In the genomic region with DNA sequence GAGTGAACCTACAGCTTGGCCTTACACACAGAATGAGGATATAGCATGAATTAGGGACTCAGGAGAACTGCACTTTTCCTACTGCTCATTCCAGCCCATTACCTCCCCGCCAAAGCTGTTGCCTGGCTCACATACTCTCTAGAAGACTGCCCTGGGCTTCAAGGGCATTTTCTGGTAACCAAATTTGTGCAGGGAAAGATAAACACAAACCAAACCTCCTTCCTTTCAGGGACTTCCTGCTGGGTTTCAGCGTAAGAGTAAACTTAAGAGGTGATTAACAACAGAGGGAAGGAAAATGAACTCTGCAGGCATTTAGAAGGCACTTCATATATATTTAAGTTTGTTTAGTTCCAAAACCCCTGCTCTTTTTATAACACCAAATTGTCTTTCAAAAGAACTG, we compare ENCODE assay signal across 12 cellular contexts.
A peak's percentile ranks its signal among the peaks of the same experiment; 100 is the strongest.
DNase-seq lines count a peak whose midpoint lies in the region; ATAC-seq and TF ChIP-seq lines count a peak whose summit lies in the region.
"Had no signal": no experiment of that assay in that cellular context is flagged by ENCODE, and none has a peak within 500 bp of the region (broad histone marks: within the 10 kb centered on the region; RNA-seq: fewer than 3 reads in every experiment).

No MANE protein-coding gene starts in this region.

- H3K4me3 Mint-ChIP-seq in activated CD4-positive, alpha-beta memory T cell treated with anti-CD3 and anti-CD28 coated beads, Interleukin-2, amount 10 ng/mL, durations not matched to agents 7 days and 5 days, result no peak overlapping the region
- no peak overlapping the region for H3K4me3 Mint-ChIP-seq in activated CD4-positive, alpha-beta memory T cell treated with anti-CD3 and anti-CD28 coated beads for 36 hours
- H3K4me3 Mint-ChIP-seq: CD14-positive monocyte had no signal

- no peaks in the 10 kb centered on the region for H3K9me3 ChIP-seq in prostate gland

- no peaks in the 10 kb centered on the region for H3K9me3 Mint-ChIP-seq in activated CD4-positive, alpha-beta memory T cell treated with anti-CD3 and anti-CD28 coated beads, Interleukin-2, amount 10 ng/mL, durations not matched to agents 7 days and 5 days
- H3K9me3 Mint-ChIP-seq in activated CD4-positive, alpha-beta memory T cell treated with anti-CD3 and anti-CD28 coated beads for 36 hours, result no peaks in the 10 kb centered on the region
- H3K9me3 Mint-ChIP-seq: CD14-positive monocyte had no signal

- no peaks in the 10 kb centered on the region for H3K27me3 Mint-ChIP-seq in activated CD4-positive, alpha-beta memory T cell treated with anti-CD3 and anti-CD28 coated beads, Interleukin-2, amount 10 ng/mL, durations not matched to agents 7 days and 5 days
- H3K27me3 Mint-ChIP-seq in activated CD4-positive, alpha-beta memory T cell treated with anti-CD3 and anti-CD28 coated beads for 36 hours, result no peaks in the 10 kb centered on the region

- H3K4me1 Mint-ChIP-seq in activated CD4-positive, alpha-beta memory T cell treated with anti-CD3 and anti-CD28 coated beads, Interleukin-2, amount 10 ng/mL, durations not matched to agents 7 days and 5 days, result peaks cover 32% of the 10 kb centered on the region
- peaks cover 27% of the 10 kb centered on the region for H3K4me1 Mint-ChIP-seq in activated CD4-positive, alpha-beta memory T cell treated with anti-CD3 and anti-CD28 coated beads for 36 hours (ENCODE audit: low read depth)

- H3K27ac Mint-ChIP-seq in activated CD4-positive, alpha-beta memory T cell treated with anti-CD3 and anti-CD28 coated beads, Interleukin-2, amount 10 ng/mL, durations not matched to agents 7 days and 5 days, result peak overlapping the region; percentile 49
- H3K27ac Mint-ChIP-seq in activated CD4-positive, alpha-beta memory T cell treated with anti-CD3 and anti-CD28 coated beads for 36 hours, result no peak overlapping the region
- H3K27ac Mint-ChIP-seq: CD14-positive monocyte had no signal

- in situ Hi-C loops in astrocyte of the spinal cord (cut with HindIII; ENCODE audit: low sequenced_read_pairs), result no loop called here

- CTCF ChIA-PET in activated CD4-positive, alpha-beta memory T cell treated with anti-CD3 and anti-CD28 coated beads, Interleukin-2, amount 10 ng/mL, durations not matched to agents 7 days and 5 days (lab: Charles Lee), result interaction anchor here (0.8 to 3.3 kb wide), 4 partner anchors 99 to 449 kb away, joined by 3 to 10 read pairs (median 6); no protein-coding TSS in a partner anchor
- CTCF ChIA-PET in activated CD4-positive, alpha-beta memory T cell treated with anti-CD3 and anti-CD28 coated beads for 36 hours (lab: Charles Lee), result interaction anchor here (0.8 kb wide), 3 partner anchors 14 to 101 kb away, joined by 3 to 4 read pairs (median 3); no protein-coding TSS in a partner anchor

- TF ChIP-seq CTCF in astrocyte of the spinal cord (IDR thresholded peaks at IDR 0.05; ENCODE audit: low read depth, low read length) (no peak), prostate gland (IDR thresholded peaks at IDR 0.05) (no peak)

- H3K36me3 Mint-ChIP-seq in activated CD4-positive, alpha-beta memory T cell treated with anti-CD3 and anti-CD28 coated beads, Interleukin-2, amount 10 ng/mL, durations not matched to agents 7 days and 5 days (ENCODE audit: low read depth), result no peaks in the 10 kb centered on the region
- H3K36me3 Mint-ChIP-seq in activated CD4-positive, alpha-beta memory T cell treated with anti-CD3 and anti-CD28 coated beads for 36 hours, result no peaks in the 10 kb centered on the region

- TF ChIP-seq POLR2A in prostate gland (IDR thresholded peaks at IDR 0.05), result no peak

- H3K36me3 ChIP-seq in prostate gland, result no peaks in the 10 kb centered on the region

- H3K27ac ChIP-seq in prostate gland, result peak overlapping the region; percentile 10 to 26

- H3K27me3 ChIP-seq in prostate gland (replicated peaks; ENCODE audit: insufficient read depth), result no peaks in the 10 kb centered on the region

- intact Hi-C loops in activated CD4-positive, alpha-beta memory T cell treated with anti-CD3 and anti-CD28 coated beads for 36 hours (cut with micrococcal nuclease), result no loop called here
- intact Hi-C loops in prostate gland (cut with DNase I), result loop anchor here (10.0 kb wide), 1 partner anchor 466 kb away; no protein-coding TSS in a partner anchor

- WGBS in prostate gland, result 46% methylated on average over 2 of the region's 2 CpGs

- no peak for ATAC-seq in HG03196 (IDR thresholded peaks at IDR 0.05; ENCODE audit: unreplicated experiment)

- peaks cover 4% of the 10 kb centered on the region for H3K4me1 ChIP-seq in prostate gland (replicated peaks)

- no peak overlapping the region for H3K4me3 ChIP-seq in astrocyte of the spinal cord (ENCODE audit: low read depth, low read length)
- H3K4me3 ChIP-seq in prostate gland, result no peak overlapping the region

- POLR2A ChIA-PET in activated CD4-positive, alpha-beta memory T cell treated with anti-CD3 and anti-CD28 coated beads, Interleukin-2, amount 10 ng/mL, durations not matched to agents 7 days and 5 days (lab: Charles Lee), result interaction anchor here (1.2 to 1.5 kb wide), 2 partner anchors 99 to 398 kb away, joined by 3 read pairs; partner anchors contain the start of gene ZNF143
- POLR2A ChIA-PET in activated CD4-positive, alpha-beta memory T cell treated with anti-CD3 and anti-CD28 coated beads for 36 hours (lab: Charles Lee), result no interaction called here

- no peak for DNase-seq in activated CD4-positive, alpha-beta memory T cell treated with anti-CD3 and anti-CD28 coated beads, Interleukin-2, amount 10 ng/mL, durations not matched to agents 7 days and 5 days
- no peak for DNase-seq in activated CD4-positive, alpha-beta memory T cell treated with anti-CD3 and anti-CD28 coated beads for 36 hours
- DNase-seq in NCI-H526 (lab: John Stamatoyannopoulos, UW) (peak; percentile 70 to 73), astrocyte of the spinal cord (ENCODE audit: low read depth, low spot score) (peak; percentile 75), prostate gland (ENCODE audit: low spot score) (no peak), germinal center (ENCODE audit: low spot score) (no peak)
- no peak for DNase-seq in stimulated activated CD8-positive, alpha-beta memory T cell treated with anti-CD3 and anti-CD28 coated beads, Interleukin-4, amount 100 ng/mL, for 48 hours
- DNase-seq: activated CD4-positive, alpha-beta T cell treated with anti-CD3 and anti-CD28 coated beads for 1 hour; NCI-H1694; trophoblast cell had no signal

Comparison
In these comparisons a context has a peak if more than half of its experiments do, and no peak if none do; other contexts are left out.
1. DNase-seq: peak in NCI-H526 (2 of 2) and astrocyte of the spinal cord (single experiment); none in activated CD4-positive, alpha-beta memory T cell treated with anti-CD3 and anti-CD28 coated beads, Interleukin-2, amount 10 ng/mL, durations not matched to agents 7 days and 5 days (single experiment), activated CD4-positive, alpha-beta memory T cell treated with anti-CD3 and anti-CD28 coated beads for 36 hours (single experiment), prostate gland (single experiment), germinal center (single experiment) and stimulated activated CD8-positive, alpha-beta memory T cell treated with anti-CD3 and anti-CD28 coated beads, Interleukin-4, amount 100 ng/mL, for 48 hours (single experiment).